In genomic region chr1:231351816-231352215, GRCh38 we compare ENCODE assay signal across 28 cellular contexts.
"Had no signal": no experiment of that assay in that cellular context is flagged by ENCODE, and none has a peak within 500 bp of the region (broad histone marks: within the 10 kb centered on the region; RNA-seq: fewer than 3 reads in every experiment).

No MANE protein-coding gene starts in this region.

- ATAC-seq: gastroesophageal sphincter; left colon; mucosa of descending colon; stimulated activated naive CD8-positive, alpha-beta T cell treated with anti-CD3 and anti-CD28 coated beads, Interleukin-15, amount 100 ng/mL, for 72 hours; upper lobe of right lung had no signal

- H3K4me1 ChIP-seq: gastroesophageal sphincter, neural progenitor cell, parathyroid adenoma, prostate gland, right lobe of liver, suprapubic skin, transverse colon, upper lobe of right lung, uterus had no signal

- H3K4me3 ChIP-seq: gastroesophageal sphincter, lung, mucosa of descending colon, neural progenitor cell, prostate gland, right lobe of liver, suprapubic skin, transverse colon, upper lobe of right lung, uterus had no signal

- DNase-seq: central memory CD4-positive, alpha-beta T cell; effector memory CD4-positive, alpha-beta T cell; foreskin fibroblast; glutamatergic neuron; hypothalamus; immature natural killer cell; islet precursor cell; kidney glomerular epithelial cell; left colon; mesenchymal stem cell; mucosa of descending colon; naive B cell; retina; right lobe of liver; small intestine; stimulated activated CD4-positive, alpha-beta T cell treated with anti-CD3 and anti-CD28 coated beads, Interleukin-15, amount 100 ng/mL, for 24 hours; stimulated activated CD4-positive, alpha-beta T cell treated with anti-CD3 and anti-CD28 coated beads, Interleukin-2, amount 100 ng/mL, for 48 hours; stimulated activated naive CD4-positive, alpha-beta T cell; stimulated activated naive CD8-positive, alpha-beta T cell treated with anti-CD3 and anti-CD28 coated beads, Interleukin-15, amount 100 ng/mL, for 72 hours; transverse colon; upper lobe of right lung; uterus had no signal

- H3K9me3 ChIP-seq: gastroesophageal sphincter, mucosa of descending colon, prostate gland, right lobe of liver, suprapubic skin, transverse colon, upper lobe of right lung, uterus had no signal

- H3K27me3 ChIP-seq: gastroesophageal sphincter, neural progenitor cell, right lobe of liver, suprapubic skin, transverse colon, upper lobe of right lung, uterus had no signal

- H3K27ac ChIP-seq: gastroesophageal sphincter, neural progenitor cell, parathyroid adenoma, prostate gland, right lobe of liver, suprapubic skin, transverse colon, upper lobe of right lung, uterus had no signal

- H3K36me3 ChIP-seq: prostate gland, uterus had no signal
